Comparison of ENCODE assay signal across 28 cellular contexts in genomic region chr7:38777609-38778008, GRCh38.
"Had no signal": no experiment of that assay in that cellular context is flagged by ENCODE, and none has a peak within 500 bp of the region (broad histone marks: within the 10 kb centered on the region; RNA-seq: fewer than 3 reads in every experiment).

No MANE protein-coding gene starts in this region.

- H3K36me3 ChIP-seq: colonic mucosa had no signal

- ATAC-seq: effector memory CD8-positive, alpha-beta T cell; esophagus mucosa; gastrocnemius medialis; heart right ventricle; left cardiac atrium; left lung; left ventricle myocardium superior; lower lobe of right lung; mucosa of descending colon had no signal

- H3K9me3 ChIP-seq: colonic mucosa, esophagus squamous epithelium, gastrocnemius medialis, heart right ventricle, left lung, lower lobe of right lung, mucosa of descending colon had no signal

- H3K4me1 Mint-ChIP-seq: mesothelial cell of epicardium, naive B cell had no signal

- FAIRE-seq: endometrium, islet of Langerhans, keratinocyte had no signal

- H3K27ac ChIP-seq: colonic mucosa, epithelial cell of prostate, esophagus squamous epithelium, gastrocnemius medialis, heart right ventricle, left lung, lower lobe of right lung had no signal

- H3K4me3 Mint-ChIP-seq: dendritic cell treated with granulocyte-macrophage colony-stimulating factor and Interleukin-4, amounts not matched to agents 40 ng/mL and 50 ng/mL, for 4 days; effector memory CD8-positive, alpha-beta T cell; endodermal cell; mesothelial cell of epicardium; naive B cell had no signal

- H3K4me1 ChIP-seq: colonic mucosa, esophagus squamous epithelium, gastrocnemius medialis, heart right ventricle, left lung, lower lobe of right lung had no signal

- DNase-seq: colonic mucosa; cortex of kidney; effector CD8-positive, alpha-beta T cell; effector memory CD8-positive, alpha-beta T cell; endodermal cell; erythroblast; esophagus squamous epithelium; foreskin fibroblast; foreskin melanocyte; gastrocnemius medialis; glutamatergic neuron; head of caudate nucleus; heart right ventricle; hippocampal formation; left cardiac atrium; left lung; left ventricle myocardium superior; lower lobe of right lung; mesenchymal stem cell; mucosa of descending colon; naive B cell had no signal

- H3K27me3 Mint-ChIP-seq: dendritic cell treated with granulocyte-macrophage colony-stimulating factor and Interleukin-4, amounts not matched to agents 40 ng/mL and 50 ng/mL, for 4 days; effector memory CD8-positive, alpha-beta T cell; naive B cell had no signal

- H3K27me3 ChIP-seq: colonic mucosa, esophagus squamous epithelium, gastrocnemius medialis, heart right ventricle, left lung had no signal

- H3K9me3 Mint-ChIP-seq: dendritic cell treated with granulocyte-macrophage colony-stimulating factor and Interleukin-4, amounts not matched to agents 40 ng/mL and 50 ng/mL, for 4 days; effector memory CD8-positive, alpha-beta T cell; endodermal cell; mesothelial cell of epicardium; naive B cell had no signal

- H3K27ac Mint-ChIP-seq: dendritic cell treated with granulocyte-macrophage colony-stimulating factor and Interleukin-4, amounts not matched to agents 40 ng/mL and 50 ng/mL, for 4 days; effector memory CD8-positive, alpha-beta T cell; endodermal cell; mesothelial cell of epicardium; naive B cell had no signal

- H3K4me3 ChIP-seq: colonic mucosa, esophagus squamous epithelium, gastrocnemius medialis, heart right ventricle, left lung, lower lobe of right lung, mucosa of descending colon had no signal
